11 cellular contexts compared by ENCODE assay signal in genomic region chr1:208029381-208030319, GRCh38.
A peak's percentile ranks its signal among the peaks of the same experiment; 100 is the strongest.
DNase-seq lines count a peak whose midpoint lies in the region; ATAC-seq and TF ChIP-seq lines count a peak whose summit lies in the region.
"Had no signal": no experiment of that assay in that cellular context is flagged by ENCODE, and none has a peak within 500 bp of the region (broad histone marks: within the 10 kb centered on the region; RNA-seq: fewer than 3 reads in every experiment).

No MANE protein-coding gene starts in this region.

- peak overlapping the region; percentile 0 for H3K4me3 Mint-ChIP-seq in chondrocyte (ENCODE audit: unreplicated experiment)
- H3K4me3 Mint-ChIP-seq in naive thymus-derived CD8-positive, alpha-beta T cell, result no peak overlapping the region

- H3K4me3 ChIP-seq in GM23248, result peak overlapping the region; percentile 47
- no peak overlapping the region for H3K4me3 ChIP-seq in smooth muscle cell

- H3K9me3 ChIP-seq in GM23248 (ENCODE audit: low read depth) (no peaks in the 10 kb centered on the region), smooth muscle cell (replicated peaks; ENCODE audit: low read depth) (no peaks in the 10 kb centered on the region)

- H3K36me3 ChIP-seq in GM23248 (ENCODE audit: low read depth), result peaks cover 5% of the 10 kb centered on the region; the same call in 1 of the 2 replicates
- H3K36me3 ChIP-seq in smooth muscle cell (ENCODE audit: low read depth), result no peaks in the 10 kb centered on the region

- peak; percentile 87 for DNase-seq in GM23248
- DNase-seq in chondrocyte (ENCODE audit: low spot score), result no peak
- DNase-seq in kidney glomerular epithelial cell (lab: John Stamatoyannopoulos, UW), result peak; percentile 22
- no peak for DNase-seq in smooth muscle cell (lab: John Stamatoyannopoulos, UW; ENCODE audit: unreplicated experiment)
- DNase-seq in HEK293T (ENCODE audit: extremely low spot score), result no peak
- DNase-seq in naive thymus-derived CD8-positive, alpha-beta T cell, result no peak
- DNase-seq: erythroblast; OCI-M1; stimulated activated CD4-positive, alpha-beta T cell treated with anti-CD3 and anti-CD28 coated beads, Interleukin-12 subunit alpha, Interleukin-12 subunit beta, amount 100 ng/mL, for 4 hours had no signal

- H3K4me1 Mint-ChIP-seq in chondrocyte (ENCODE audit: low read depth), result peaks cover 32% of the 10 kb centered on the region
- no peaks in the 10 kb centered on the region for H3K4me1 Mint-ChIP-seq in naive thymus-derived CD8-positive, alpha-beta T cell

- peak overlapping the region; percentile 69 for H3K9ac ChIP-seq in GM23248
- H3K9ac ChIP-seq in smooth muscle cell (ENCODE audit: low read depth), result peak overlapping the region; percentile 32

- no peak for ATAC-seq in GM18858 (IDR thresholded peaks at IDR 0.05; ENCODE audit: unreplicated experiment)
- ATAC-seq in naive thymus-derived CD8-positive, alpha-beta T cell, result no peak
- no peak for ATAC-seq in GM19463 (IDR thresholded peaks at IDR 0.05; ENCODE audit: unreplicated experiment)

- no peaks in the 10 kb centered on the region for H3K27me3 ChIP-seq in GM23248 (replicated peaks; ENCODE audit: insufficient read depth)
- no peaks in the 10 kb centered on the region for H3K27me3 ChIP-seq in smooth muscle cell (ENCODE audit: low read depth)

- H3K4me1 ChIP-seq in GM23248 (ENCODE audit: insufficient read depth) (peaks cover 31% of the 10 kb centered on the region), smooth muscle cell (ENCODE audit: low read depth) (peaks cover 14% of the 10 kb centered on the region)

- H3F3A ChIP-seq in GM23248 (ENCODE audit: insufficient read depth), result peaks cover 17% of the 10 kb centered on the region
- H3F3A ChIP-seq in smooth muscle cell (ENCODE audit: low read depth), result peaks cover 4% of the 10 kb centered on the region

- 30 to 34% methylated on average over 13 of the region's 14 CpGs for WGBS in GM23248 (ENCODE audit: low coverage in 1 of 2, low lambda C conversion rate in 2 of 2, missing lambda C conversion rate in 2 of 2), 2 experiments
- WGBS in smooth muscle cell (ENCODE audit: low lambda C conversion rate), result 70% methylated on average over 13 of the region's 14 CpGs

- H3K79me2 ChIP-seq in GM23248 (ENCODE audit: insufficient read depth), result no peaks in the 10 kb centered on the region
- H3K79me2 ChIP-seq in smooth muscle cell (ENCODE audit: low read depth), result no peaks in the 10 kb centered on the region

- no peaks in the 10 kb centered on the region for H3K9me3 Mint-ChIP-seq in chondrocyte (ENCODE audit: low read depth)
- no peaks in the 10 kb centered on the region for H3K9me3 Mint-ChIP-seq in naive thymus-derived CD8-positive, alpha-beta T cell

- H2AFZ ChIP-seq in GM23248 (peak overlapping the region; percentile 61), smooth muscle cell (ENCODE audit: low read depth) (no peak overlapping the region)

- TF ChIP-seq CTCF in chondrocyte (IDR thresholded peaks at IDR 0.05) (no peak), smooth muscle cell (IDR thresholded peaks at IDR 0.05; ENCODE audit: borderline replicate concordance, insufficient read depth, poor library complexity, severe bottlenecking) (no peak)

- H3K4me2 ChIP-seq in GM23248 (ENCODE audit: unreplicated experiment) (peak overlapping the region; percentile 67), smooth muscle cell (peak overlapping the region; percentile 23)

- in situ Hi-C loops in GM23248 (cut with MboI), result loop anchor here (10.0 kb wide), 1 partner anchor 215 kb away; the partner anchor contains the start of gene PLXNA2

- no peaks in the 10 kb centered on the region for H3K27me3 Mint-ChIP-seq in chondrocyte (ENCODE audit: low read depth)
- no peaks in the 10 kb centered on the region for H3K27me3 Mint-ChIP-seq in naive thymus-derived CD8-positive, alpha-beta T cell

- H4K20me1 ChIP-seq in GM23248 (ENCODE audit: insufficient read depth), result no peaks in the 10 kb centered on the region
- H4K20me1 ChIP-seq in smooth muscle cell (ENCODE audit: low read depth), result no peaks in the 10 kb centered on the region

- H3K27ac ChIP-seq in GM23248 (peak overlapping the region; percentile 79), smooth muscle cell (ENCODE audit: low read depth) (peak overlapping the region; percentile 86)

- peak overlapping the region; percentile 77 for H3K27ac Mint-ChIP-seq in chondrocyte (ENCODE audit: unreplicated experiment)
- H3K27ac Mint-ChIP-seq in naive thymus-derived CD8-positive, alpha-beta T cell, result peak overlapping the region in 1 of 10 donors; percentile 60

- no peaks in the 10 kb centered on the region for H3K9me2 ChIP-seq in GM23248 (ENCODE audit: insufficient read depth)

- CTCF ChIA-PET in HEK293T (lab: Yijun Ruan, JAX), result no interaction called here

- peaks cover 29% of the 10 kb centered on the region for H3K36me3 Mint-ChIP-seq in chondrocyte (ENCODE audit: low read depth)
- H3K36me3 Mint-ChIP-seq in naive thymus-derived CD8-positive, alpha-beta T cell, result peaks cover 0 to 2% (median 0%) of the 10 kb centered on the region in 3 donors

- POLR2A ChIA-PET in HEK293T (lab: Yijun Ruan, JAX), result interaction anchor here (0.6 kb wide), 1 partner anchor 215 kb away, joined by 3 read pairs; the partner anchor contains the start of gene PLXNA2
- POLR2A ChIA-PET in naive thymus-derived CD8-positive, alpha-beta T cell (lab: Charles Lee), result interaction anchor here (0.6 kb wide), 1 partner anchor 36 kb away, joined by 4 read pairs; no protein-coding TSS in a partner anchor

TF ChIP-seq in HEK293T, 16 proteins besides CTCF, POLR2A, EP300 and RAD21:
- TF ChIP-seq FOXK2 (IDR thresholded peaks at IDR 0.05), result no peak
- TF ChIP-seq SP1 (IDR thresholded peaks at IDR 0.05), result no peak
- no peak for TF ChIP-seq FOXA1 (IDR thresholded peaks at IDR 0.05)
- TF ChIP-seq NFRKB (IDR thresholded peaks at IDR 0.05), result no peak
- TF ChIP-seq LEF1 (IDR thresholded peaks at IDR 0.05; ENCODE audit: borderline replicate concordance), result no peak

Comparison
In these comparisons a context has a peak if more than half of its experiments do, and no peak if none do; other contexts are left out.
1. DNase-seq: peak in GM23248 (single experiment) and kidney glomerular epithelial cell (single experiment); none in chondrocyte (single experiment), smooth muscle cell (single experiment), HEK293T (single experiment) and naive thymus-derived CD8-positive, alpha-beta T cell (0 of 10).